In genomic region chr3:182795383-182795782, GRCh38 we compare ENCODE assay signal across 8 cellular contexts. TPM values are rescaled to one million over a fixed set of nuclear protein-coding genes. Genes with fewer than 3 reads are reported as not detected.
DNase-seq lines count a peak whose midpoint lies in the region; ATAC-seq and FAIRE-seq lines count a peak whose summit lies in the region.

No MANE protein-coding gene starts in this region.

- peak overlapping the region; percentile 90 to 97 (median 96) for H3K4me3 ChIP-seq in BLaER1 treated with 17β-estradiol and CSF1 and Interleukin-3, amounts not matched to agents 10 nM and 100 nM
- H3K4me3 ChIP-seq in HUES6 (ENCODE audit: low read depth, low read length) (peak overlapping the region; percentile 98), small intestine (ENCODE audit: low read depth in 1 of 2, low read length in 2 of 2) (peak overlapping the region in 1 of 2 donors; percentile 99)

- POLR2A ChIA-PET in activated CD4-positive, alpha-beta T cell treated with anti-CD3 and anti-CD28 coated beads for 36 hours (lab: Charles Lee) = interaction anchor here (0.6 kb wide), 1 partner anchor 97 kb away, joined by 6 read pairs; no protein-coding TSS in a partner anchor

- no peak for FAIRE-seq in small intestine (lab: Jason Lieb, UNC)

- H3K27ac ChIP-seq in BLaER1 treated with 17β-estradiol and CSF1 and Interleukin-3, amounts not matched to agents 10 nM and 100 nM = peak overlapping the region; percentile 88 to 99 (median 94); a peak in 15 of 22 replicates
- no peak overlapping the region for H3K27ac ChIP-seq in HUES6 (ENCODE audit: low read depth, low read length)
- peak overlapping the region; percentile 10 to 48 for H3K27ac ChIP-seq in small intestine (ENCODE audit: low read depth in 1 of 2, low read length in 1 of 2)

- H4K20me1 ChIP-seq in BLaER1 treated with 17β-estradiol and CSF1 and Interleukin-3, amounts not matched to agents 10 nM and 100 nM = peaks cover 4 to 61% (median 33%) of the 10 kb centered on the region in 11 experiments; a peak in 16 of 22 replicates

- H3K4me1 Mint-ChIP-seq in activated CD4-positive, alpha-beta T cell treated with anti-CD3 and anti-CD28 coated beads for 36 hours = peaks cover 33% of the 10 kb centered on the region

- peaks cover 18% of the 10 kb centered on the region for H3K36me3 Mint-ChIP-seq in activated CD4-positive, alpha-beta T cell treated with anti-CD3 and anti-CD28 coated beads for 36 hours (ENCODE audit: low read depth)

- ATAC-seq in GM19035 (IDR thresholded peaks at IDR 0.05; ENCODE audit: unreplicated experiment) = peak; percentile 20
- ATAC-seq in activated CD4-positive, alpha-beta T cell treated with anti-CD3 and anti-CD28 coated beads for 36 hours = peak; percentile 40

- H3K9ac ChIP-seq in BLaER1 treated with 17β-estradiol and CSF1 and Interleukin-3, amounts not matched to agents 10 nM and 100 nM = peak overlapping the region in 10 of 11 experiments; percentile 90 to 99 (median 96); a peak in 18 of 22 replicates
- H3K9ac ChIP-seq in HUES6 (ENCODE audit: low read length) = no peak overlapping the region

- CTCF ChIA-PET in activated CD4-positive, alpha-beta T cell treated with anti-CD3 and anti-CD28 coated beads for 36 hours (lab: Charles Lee) = interaction anchor here (0.7 to 1.5 kb wide), 6 partner anchors 11 to 1095 kb away, joined by 3 to 6 read pairs (median 4); no protein-coding TSS in a partner anchor

- H3K9me3 ChIP-seq in BLaER1 treated with 17β-estradiol and CSF1 and Interleukin-3, amounts not matched to agents 10 nM and 100 nM (replicated peaks in 1 of 11) = no peaks in the 10 kb centered on the region
- H3K9me3 ChIP-seq in HUES6 (ENCODE audit: control insufficient read depth, insufficient read depth, low read depth, low read length) (no peaks in the 10 kb centered on the region), small intestine (ENCODE audit: control insufficient read depth, low read depth) (no peaks in the 10 kb centered on the region)

- peak overlapping the region; percentile 74 to 98 (median 92) for H3K4me2 ChIP-seq in BLaER1 treated with 17β-estradiol and CSF1 and Interleukin-3, amounts not matched to agents 10 nM and 100 nM

- H3K9me3 Mint-ChIP-seq in activated CD4-positive, alpha-beta T cell treated with anti-CD3 and anti-CD28 coated beads for 36 hours (ENCODE audit: low read depth) = no peaks in the 10 kb centered on the region

- peak overlapping the region; percentile 96 for H3K4me3 Mint-ChIP-seq in activated CD4-positive, alpha-beta T cell treated with anti-CD3 and anti-CD28 coated beads for 36 hours

- no peaks in the 10 kb centered on the region for H3K27me3 Mint-ChIP-seq in activated CD4-positive, alpha-beta T cell treated with anti-CD3 and anti-CD28 coated beads for 36 hours

- peaks cover 0 to 18% (median 4%) of the 10 kb centered on the region in 11 experiments; a peak in 9 of 22 replicates for H3K36me3 ChIP-seq in BLaER1 treated with 17β-estradiol and CSF1 and Interleukin-3, amounts not matched to agents 10 nM and 100 nM
- no peaks in the 10 kb centered on the region for H3K36me3 ChIP-seq in HUES6 (ENCODE audit: control insufficient read depth, insufficient read depth, low read length)
- no peaks in the 10 kb centered on the region for H3K36me3 ChIP-seq in small intestine (ENCODE audit: control insufficient read depth in 2 of 2, insufficient read depth in 2 of 2, low read length in 2 of 2)

- peaks cover 14 to 29% (median 20%) of the 10 kb centered on the region in 10 experiments for H3K4me1 ChIP-seq in BLaER1 treated with 17β-estradiol and CSF1 and Interleukin-3, amounts not matched to agents 10 nM and 100 nM
- H3K4me1 ChIP-seq in HUES6 (ENCODE audit: control insufficient read depth, insufficient read depth, low read length) (peaks cover 10% of the 10 kb centered on the region), small intestine (ENCODE audit: control insufficient read depth in 2 of 2, insufficient read depth in 1 of 2, low read depth in 1 of 2, low read length in 1 of 2) (no peaks in the 10 kb centered on the region)

- intact Hi-C loops in activated CD4-positive, alpha-beta T cell treated with anti-CD3 and anti-CD28 coated beads for 36 hours (cut with DNase I, micrococcal nuclease) = loop anchor here (5.0 to 10.0 kb wide), 4 partner anchors 172 to 1881 kb away; partner anchors contain the start of genes FXR1 (in 1 of the 2) and MCCC1 (in 1 of the 2)

- peak; percentile 57 for DNase-seq in activated CD4-positive, alpha-beta T cell treated with anti-CD3 and anti-CD28 coated beads for 36 hours
- DNase-seq in fibroblast of peridontal ligament (ENCODE audit: extremely low read depth) (peak; percentile 15), small intestine (peak; percentile 70), GOT3 (lab: John Stamatoyannopoulos, UW) (no peak), cerebellum (ENCODE audit: low spot score) (no peak)

- 6 to 31% (median 7%) methylated on average over 3 of the region's 3 CpGs for WGBS in small intestine, 3 donors

- H3K27me3 ChIP-seq in BLaER1 treated with 17β-estradiol and CSF1 and Interleukin-3, amounts not matched to agents 10 nM and 100 nM = no peaks in the 10 kb centered on the region
- H3K27me3 ChIP-seq in HUES6 (ENCODE audit: control insufficient read depth, insufficient read depth, low read length) (peaks cover 20% of the 10 kb centered on the region), small intestine (ENCODE audit: control insufficient read depth in 2 of 2, insufficient read depth in 2 of 2, low read length in 2 of 2) (no peaks in the 10 kb centered on the region)

- H3K27ac Mint-ChIP-seq in activated CD4-positive, alpha-beta T cell treated with anti-CD3 and anti-CD28 coated beads for 36 hours = peak overlapping the region; percentile 99

RNA-seq across cellular contexts. Expression of gene ATP11B, which starts 2.1 kb away (rescaled TPM):
- 10 to 100 TPM; 64.6 to 86.7 TPM for total RNA-seq in activated CD4-positive, alpha-beta T cell treated with anti-CD3 and anti-CD28 coated beads for 36 hours
- 10 to 100 TPM in 1 of 3 donors, 1 to 10 TPM in 2; 7.0 to 17.1 (median 9.6) TPM for polyA plus RNA-seq in small intestine
- 79.5 TPM for total RNA-seq in cerebellum

Comparison
In these comparisons a context has a peak if more than half of its experiments do, and no peak if none do; other contexts are left out.
1. DNase-seq: peak in activated CD4-positive, alpha-beta T cell treated with anti-CD3 and anti-CD28 coated beads for 36 hours (single experiment), fibroblast of peridontal ligament (single experiment) and small intestine (single experiment); none in GOT3 (single experiment) and cerebellum (single experiment).